33 cellular contexts compared by ENCODE assay signal in genomic region chr7:151884276-151885201, GRCh38. TPM values are rescaled to one million over a fixed set of nuclear protein-coding genes. Genes with fewer than 3 reads are reported as not detected.
A peak's percentile ranks its signal among the peaks of the same experiment; 100 is the strongest.
DNase-seq lines count a peak whose midpoint lies in the region; ATAC-seq and TF ChIP-seq lines count a peak whose summit lies in the region.
"Had no signal": no experiment of that assay in that cellular context is flagged by ENCODE, and none has a peak within 500 bp of the region (broad histone marks: within the 10 kb centered on the region; RNA-seq: fewer than 3 reads in every experiment).

No MANE protein-coding gene starts in this region.

- no peak for DNase-seq in memory B cell (ENCODE audit: low spot score in 2 of 2)
- DNase-seq in medulla oblongata (ENCODE audit: extremely low spot score), result no peak
- no peak for DNase-seq in foreskin keratinocyte
- DNase-seq in DMS53 (lab: John Stamatoyannopoulos, UW), result no peak
- DNase-seq: activated CD4-positive, alpha-beta T cell treated with anti-CD3 and anti-CD28 coated beads, Interleukin-2, amount 10 ng/mL, durations not matched to agents 7 days and 5 days; activated naive CD4-positive, alpha-beta T cell; activated T-cell treated with anti-CD3 and anti-CD28 coated beads, Interleukin-2, amount 50 U/mL, for 4 hours; cerebellar nuclear complex; DND-41; HFFc6; left colon; mesenchymal stem cell; NCI-H1048; NCI-H1694 treated with DMSO at 0.1 percent for 48 hours; NCI-H2171; NCI-H524; NK-92 treated with Interleukin-12 subunit alpha and Interleukin-12 subunit beta, amount 100 ng/mL, for 24 hours; Right ventricle myocardium superior; stimulated activated CD4-positive, alpha-beta T cell treated with anti-CD3 and anti-CD28 coated beads, Interleukin-4, amount 100 ng/mL, for 24 hours had no signal

- no peak overlapping the region for H3K27ac Mint-ChIP-seq in memory B cell
- H3K27ac Mint-ChIP-seq: activated CD4-positive, alpha-beta T cell treated with anti-CD3 and anti-CD28 coated beads, Interleukin-2, amount 10 ng/mL, durations not matched to agents 7 days and 5 days; brain; GM23338; HFFc6; neural progenitor cell had no signal

- no peaks in the 10 kb centered on the region for H3K4me1 Mint-ChIP-seq in memory B cell
- H3K4me1 Mint-ChIP-seq: activated CD4-positive, alpha-beta T cell treated with anti-CD3 and anti-CD28 coated beads, Interleukin-2, amount 10 ng/mL, durations not matched to agents 7 days and 5 days; stimulated activated effector memory CD8-positive, alpha-beta T cell treated with anti-CD3 and anti-CD28 coated beads, Interleukin-12 subunit alpha, Interleukin-12 subunit beta, amount 100 ng/mL, for 72 hours had no signal

- no peak overlapping the region for H3K4me3 Mint-ChIP-seq in memory B cell
- H3K4me3 Mint-ChIP-seq: activated CD4-positive, alpha-beta T cell treated with anti-CD3 and anti-CD28 coated beads, Interleukin-2, amount 10 ng/mL, durations not matched to agents 7 days and 5 days; activated T-cell treated with anti-CD3 and anti-CD28 coated beads, Interleukin-2, amount 50 U/mL, for 4 hours; brain; GM23338; HFFc6; neural progenitor cell; stimulated activated effector memory CD8-positive, alpha-beta T cell treated with anti-CD3 and anti-CD28 coated beads, Interleukin-12 subunit alpha, Interleukin-12 subunit beta, amount 100 ng/mL, for 72 hours had no signal

- H3K27me3 ChIP-seq in foreskin keratinocyte, result peaks cover 49% of the 10 kb centered on the region
- H3K27me3 ChIP-seq: dorsolateral prefrontal cortex had no signal

- H3K36me3 Mint-ChIP-seq in memory B cell, result no peaks in the 10 kb centered on the region
- H3K36me3 Mint-ChIP-seq: brain; neural progenitor cell; stimulated activated effector memory CD8-positive, alpha-beta T cell treated with anti-CD3 and anti-CD28 coated beads, Interleukin-12 subunit alpha, Interleukin-12 subunit beta, amount 100 ng/mL, for 72 hours had no signal

- no peak overlapping the region for H3K27ac ChIP-seq in foreskin keratinocyte
- H3K27ac ChIP-seq: C4-2B, dorsolateral prefrontal cortex, gastroesophageal sphincter, hepatocyte, neural progenitor cell, VCaP had no signal

- H3K4me1 ChIP-seq in foreskin keratinocyte, result no peaks in the 10 kb centered on the region
- H3K4me1 ChIP-seq: gastroesophageal sphincter, neural progenitor cell had no signal

- TF ChIP-seq CTCF in foreskin keratinocyte (conservative IDR thresholded peaks at IDR 0.05), result no peak

- H3K27me3 Mint-ChIP-seq in memory B cell, result peaks cover 7% of the 10 kb centered on the region

- H3K9me3 Mint-ChIP-seq in memory B cell, result no peaks in the 10 kb centered on the region
- H3K9me3 Mint-ChIP-seq: activated CD4-positive, alpha-beta T cell treated with anti-CD3 and anti-CD28 coated beads, Interleukin-2, amount 10 ng/mL, durations not matched to agents 7 days and 5 days; activated T-cell treated with anti-CD3 and anti-CD28 coated beads, Interleukin-2, amount 50 U/mL, for 4 hours; GM23338; HFFc6; neural progenitor cell; stimulated activated effector memory CD8-positive, alpha-beta T cell treated with anti-CD3 and anti-CD28 coated beads, Interleukin-12 subunit alpha, Interleukin-12 subunit beta, amount 100 ng/mL, for 72 hours had no signal

- ATAC-seq in GM18520 (IDR thresholded peaks at IDR 0.05; ENCODE audit: unreplicated experiment), result peak; percentile 82
- peak; percentile 69 for ATAC-seq in GM21360 (IDR thresholded peaks at IDR 0.05; ENCODE audit: unreplicated experiment)
- ATAC-seq in HG03280 (IDR thresholded peaks at IDR 0.05; ENCODE audit: unreplicated experiment), result peak; percentile 80
- ATAC-seq in memory B cell (ENCODE audit: low read depth), result peak; percentile 29
- ATAC-seq in foreskin keratinocyte, result no peak
- ATAC-seq in GM18502 (IDR thresholded peaks at IDR 0.05; ENCODE audit: poor library complexity, unreplicated experiment), result no peak
- ATAC-seq: activated T-cell treated with anti-CD3 and anti-CD28 coated beads, Interleukin-2, amount 50 U/mL, for 4 hours; gastroesophageal sphincter; GM23338; left colon; sciatic nerve; stimulated activated effector memory CD8-positive, alpha-beta T cell treated with anti-CD3 and anti-CD28 coated beads, Interleukin-12 subunit alpha, Interleukin-12 subunit beta, amount 100 ng/mL, for 72 hours had no signal

RNA-seq across cellular contexts. Expression of gene PRKAG2, which starts 7.6 kb away (rescaled TPM):
- 27.1 and 31.6 TPM in 2 replicates for total RNA-seq in foreskin keratinocyte
- polyA plus RNA-seq in foreskin keratinocyte, result 18.4 and 22.3 TPM in 2 replicates

Comparison
In these comparisons a context has a peak if more than half of its experiments do, and no peak if none do; other contexts are left out.
1. ATAC-seq: peak in GM18520 (single experiment), GM21360 (single experiment), HG03280 (single experiment) and memory B cell (single experiment); none in foreskin keratinocyte (single experiment) and GM18502 (single experiment).